In the genomic region with DNA sequence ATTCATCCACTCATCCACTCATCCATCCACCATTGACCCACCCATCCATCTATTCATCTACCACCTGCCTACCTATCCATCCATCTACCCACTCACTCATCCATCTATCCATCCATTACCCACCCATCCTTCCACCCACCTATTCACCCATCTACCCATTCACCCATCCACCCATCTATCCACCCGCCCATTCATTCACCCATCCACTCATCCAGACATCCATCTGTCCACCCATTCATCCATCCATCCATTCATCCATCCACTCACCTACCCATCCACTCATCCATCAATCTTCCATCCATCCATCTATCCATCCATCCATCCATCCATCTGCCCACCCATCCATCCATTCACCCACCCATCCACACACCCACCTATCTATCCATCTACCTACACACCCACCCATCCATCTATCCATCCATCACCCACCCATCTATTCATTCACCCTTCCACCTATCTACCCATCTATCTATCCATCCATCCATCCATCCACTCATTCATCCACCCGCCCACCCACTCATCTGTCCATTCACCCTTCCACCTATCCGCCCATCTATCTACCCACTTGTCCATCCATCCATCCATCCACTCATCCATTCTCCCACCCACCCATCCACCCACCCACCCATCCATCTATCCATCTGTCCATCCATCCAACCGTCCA, we compare ENCODE assay signal across 28 cellular contexts.
"Had no signal": no experiment of that assay in that cellular context is flagged by ENCODE, and none has a peak within 500 bp of the region (broad histone marks: within the 10 kb centered on the region; RNA-seq: fewer than 3 reads in every experiment).

No MANE protein-coding gene starts in this region.

- FAIRE-seq: islet of Langerhans, kidney, pancreas had no signal

- H3K9me3 ChIP-seq: left lung, lower lobe of right lung, pancreas, prostate gland, stomach, testis, thyroid gland, upper lobe of right lung, uterus had no signal

- H3K27me3 Mint-ChIP-seq: naive thymus-derived CD8-positive, alpha-beta T cell; stimulated activated naive B cell treated with anti-CD40 and anti-IgM and Interleukin-4, amounts not matched to agents 10 μg/mL and 1 μg/mL and 100 μg/mL, for 72 hours had no signal

- H3K27ac Mint-ChIP-seq: nephron; stimulated activated naive B cell treated with anti-CD40 and anti-IgM and Interleukin-4, amounts not matched to agents 10 μg/mL and 1 μg/mL and 100 μg/mL, for 72 hours had no signal

- ATAC-seq: left colon; left lung; lower lobe of right lung; naive thymus-derived CD8-positive, alpha-beta T cell; pancreas; stimulated activated naive B cell treated with anti-CD40 and anti-IgM and Interleukin-4, amounts not matched to agents 10 μg/mL and 1 μg/mL and 100 μg/mL, for 72 hours; stimulated activated naive CD8-positive, alpha-beta T cell treated with anti-CD3 and anti-CD28 coated beads, Interleukin-15, Interleukin-2, amounts not matched to agents 100 U/mL and 50 U/mL, for 24 hours; upper lobe of right lung had no signal

- H3K27me3 ChIP-seq: left lung, pancreas, stomach, testis, thyroid gland, upper lobe of right lung, uterus had no signal

- H3K4me3 Mint-ChIP-seq: naive thymus-derived CD8-positive, alpha-beta T cell; nephron; neural crest cell; stimulated activated naive B cell treated with anti-CD40 and anti-IgM and Interleukin-4, amounts not matched to agents 10 μg/mL and 1 μg/mL and 100 μg/mL, for 72 hours had no signal

- H3K4me3 ChIP-seq: left lung, lower lobe of right lung, pancreas, prostate gland, skin epidermis, stomach, testis, thyroid gland, upper lobe of right lung, uterus had no signal

- H3K9me3 Mint-ChIP-seq: naive thymus-derived CD8-positive, alpha-beta T cell; nephron had no signal

- H3K4me1 Mint-ChIP-seq: stimulated activated naive B cell treated with anti-CD40 and anti-IgM and Interleukin-4, amounts not matched to agents 10 μg/mL and 1 μg/mL and 100 μg/mL, for 72 hours had no signal

- H3K4me1 ChIP-seq: left lung, lower lobe of right lung, prostate gland, testis, thyroid gland, upper lobe of right lung, uterus had no signal

- H3K36me3 ChIP-seq: lower lobe of right lung, pancreas, prostate gland, thyroid gland, upper lobe of right lung, uterus had no signal

- DNase-seq: kidney; left colon; left lung; lower lobe of right lung; mammary epithelial cell; mesenchymal stem cell; naive thymus-derived CD8-positive, alpha-beta T cell; pancreas; posterior cingulate gyrus; retina; right cardiac atrium; stimulated activated CD4-positive, alpha-beta T cell treated with anti-CD3 and anti-CD28 coated beads, Interleukin-12 subunit alpha, Interleukin-12 subunit beta, amount 100 ng/mL, for 4 hours; stimulated activated CD4-positive, alpha-beta T cell treated with anti-CD3 and anti-CD28 coated beads, Interleukin-15, amount 100 ng/mL, for 24 hours; stimulated activated CD4-positive, alpha-beta T cell treated with anti-CD3 and anti-CD28 coated beads, Interleukin-2, amount 100 ng/mL, for 24 hours; stimulated activated CD4-positive, alpha-beta T cell treated with anti-CD3 and anti-CD28 coated beads, Interleukin-4, amount 100 ng/mL, for 1 hour; stimulated activated naive B cell treated with anti-CD40 and anti-IgM and Interleukin-4, amounts not matched to agents 10 μg/mL and 1 μg/mL and 100 μg/mL, for 72 hours; stimulated activated naive CD8-positive, alpha-beta T cell treated with anti-CD3 and anti-CD28 coated beads, Interleukin-15, Interleukin-2, amounts not matched to agents 100 U/mL and 50 U/mL, for 24 hours; stomach; testis; thyroid gland; trophoblast cell; upper lobe of right lung; uterus had no signal

- H3K27ac ChIP-seq: left lung, lower lobe of right lung, pancreas, prostate gland, skin epidermis, stomach, testis, thyroid gland, upper lobe of right lung, uterus had no signal
